21 cellular contexts compared by ENCODE assay signal in the genomic region with DNA sequence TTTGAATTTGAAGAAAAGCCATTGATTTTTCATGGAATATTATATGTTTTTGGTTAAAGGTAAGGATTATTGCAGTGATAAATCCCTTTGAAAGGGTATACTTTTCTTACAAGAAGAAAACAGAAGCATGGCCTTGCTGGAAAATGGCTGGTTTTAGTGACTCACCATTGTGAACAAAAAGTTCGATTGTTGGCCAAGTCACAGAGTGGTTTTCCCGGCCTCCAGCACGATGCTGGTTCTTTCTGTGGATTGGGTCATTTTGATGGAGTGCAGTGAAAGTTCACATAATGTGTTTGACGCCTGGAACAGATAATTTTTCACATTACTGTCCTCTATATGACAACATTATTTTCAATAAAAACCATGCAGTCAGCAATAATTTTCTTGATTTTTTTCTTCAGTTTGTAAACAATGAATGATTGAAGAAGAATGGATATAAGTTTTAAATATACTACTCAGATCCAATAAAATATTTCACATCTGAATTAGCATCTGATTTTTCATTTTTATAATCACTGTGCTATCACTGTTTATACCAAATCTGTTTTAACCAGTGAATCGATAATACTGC.
A peak's percentile ranks its signal among the peaks of the same experiment; 100 is the strongest.
DNase-seq lines count a peak whose midpoint lies in the region; ATAC-seq, FAIRE-seq and TF ChIP-seq lines count a peak whose summit lies in the region.
"Had no signal": no experiment of that assay in that cellular context is flagged by ENCODE, and none has a peak within 500 bp of the region (broad histone marks: within the 10 kb centered on the region; RNA-seq: fewer than 3 reads in every experiment).

No MANE protein-coding gene starts in this region.

- no peak for ATAC-seq in HG02840 (IDR thresholded peaks at IDR 0.05; ENCODE audit: low FRiP score, unreplicated experiment)

- no peaks in the 10 kb centered on the region; the same call in 1 of the 2 replicates for H3K9me3 ChIP-seq in SJSA1 (replicated peaks)

- CTCF ChIA-PET in GM10248 (lab: Yijun Ruan, JAX) = interaction anchor here (4.5 kb wide), 1 partner anchor 32 kb away, joined by 31 read pairs; no protein-coding TSS in a partner anchor

- POLR2A ChIA-PET in GM10248 (lab: Yijun Ruan, JAX) = no interaction called here

- H3K27ac ChIP-seq in SJSA1 = peak overlapping the region; percentile 92
- H3K27ac ChIP-seq: HL-60 had no signal

- peaks cover 59% of the 10 kb centered on the region for H3K4me1 ChIP-seq in SJSA1 (replicated peaks)

- no peak for FAIRE-seq in urothelium cell line (lab: Jason Lieb, UNC)
- FAIRE-seq: HTR-8/SVneo had no signal

- DNase-seq in HT1080 (ENCODE audit: low read depth) = peak; percentile 49
- DNase-seq in SJSA1 (ENCODE audit: low read depth in 1 of 2, low spot score in 2 of 2) = peak in 1 of 2 experiments; percentile 29
- DNase-seq in fibroblast of the aortic adventitia (ENCODE audit: low read depth) = peak; percentile 20
- DNase-seq in urothelium cell line (ENCODE audit: low spot score) = peak; percentile 24
- no peak for DNase-seq in GM10248 (ENCODE audit: extremely low spot score)
- no peak for DNase-seq in hippocampal formation (lab: John Stamatoyannopoulos, UW)
- DNase-seq: AML-193, DMS 273 treated with DMSO at 0.1 percent for 48 hours, DND-41, H7, HFFc6, NCI-H187, NCI-H2107, NCI-H2227 treated with DMSO at 0.1 percent for 48 hours, NCI-H524, NCI-H82, OCI-M1, SIG-M5 had no signal

- H3K36me3 ChIP-seq in SJSA1 = peaks cover 7% of the 10 kb centered on the region

- no peaks in the 10 kb centered on the region for H3K27me3 ChIP-seq in SJSA1 (replicated peaks)

- TF ChIP-seq CTCF in fibroblast of the aortic adventitia (IDR thresholded peaks at IDR 0.05; ENCODE audit: insufficient read depth, low read length) (no peak), GM10248 (IDR thresholded peaks at IDR 0.05; ENCODE audit: control extremely low read depth, extremely low read depth, low read depth, missing control alignments) (no peak)

- no peak overlapping the region for H3K4me3 ChIP-seq in SJSA1
- no peak overlapping the region for H3K4me3 ChIP-seq in fibroblast of the aortic adventitia (ENCODE audit: low read depth, low read length)

Comparison
In these comparisons a context has a peak if more than half of its experiments do, and no peak if none do; other contexts are left out.
1. DNase-seq: peak in HT1080 (single experiment), fibroblast of the aortic adventitia (single experiment) and urothelium cell line (single experiment); none in GM10248 (single experiment) and hippocampal formation (0 of 2).